ENCODE assay signal across 1 cellular context in the genomic region with DNA sequence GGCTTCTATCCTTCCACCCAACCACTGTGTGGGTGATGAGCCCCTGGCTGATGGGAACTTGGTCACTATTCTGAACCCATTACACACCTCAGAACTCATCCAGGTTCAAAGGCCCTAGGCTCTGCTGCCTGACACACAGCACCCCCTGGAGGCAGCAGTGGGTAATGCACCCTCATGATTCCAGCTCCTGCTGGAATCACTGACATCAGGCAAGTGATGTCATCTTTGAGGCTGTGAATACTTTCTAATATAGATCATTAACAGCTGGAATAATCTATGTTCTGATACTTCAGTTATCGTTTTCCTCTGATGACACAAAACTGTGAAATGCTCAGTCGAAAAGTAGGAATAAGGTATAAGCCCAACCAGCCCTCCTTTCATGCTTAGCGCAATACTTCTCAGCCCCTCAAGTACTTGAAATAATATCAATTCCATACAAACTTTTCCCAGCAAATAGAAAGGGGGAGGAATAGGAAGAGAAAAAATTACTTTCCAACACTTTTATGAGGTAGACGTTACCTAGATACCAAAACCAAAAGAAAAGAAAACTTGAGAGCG.
TF ChIP-seq lines count a peak whose summit lies in the region.

No MANE protein-coding gene starts in this region.

TF ChIP-seq in WTC11, 78 proteins besides CTCF, POLR2A, EP300 and RAD21 (continued from another document):
- TF ChIP-seq, protein P1, sequence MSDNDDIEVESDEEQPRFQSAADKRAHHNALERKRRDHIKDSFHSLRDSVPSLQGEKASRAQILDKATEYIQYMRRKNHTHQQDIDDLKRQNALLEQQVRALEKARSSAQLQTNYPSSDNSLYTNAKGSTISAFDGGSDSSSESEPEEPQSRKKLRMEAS (CRISPR knock-in tag; IDR thresholded peaks at IDR 0.05), result no peak
- TF ChIP-seq, protein P2, sequence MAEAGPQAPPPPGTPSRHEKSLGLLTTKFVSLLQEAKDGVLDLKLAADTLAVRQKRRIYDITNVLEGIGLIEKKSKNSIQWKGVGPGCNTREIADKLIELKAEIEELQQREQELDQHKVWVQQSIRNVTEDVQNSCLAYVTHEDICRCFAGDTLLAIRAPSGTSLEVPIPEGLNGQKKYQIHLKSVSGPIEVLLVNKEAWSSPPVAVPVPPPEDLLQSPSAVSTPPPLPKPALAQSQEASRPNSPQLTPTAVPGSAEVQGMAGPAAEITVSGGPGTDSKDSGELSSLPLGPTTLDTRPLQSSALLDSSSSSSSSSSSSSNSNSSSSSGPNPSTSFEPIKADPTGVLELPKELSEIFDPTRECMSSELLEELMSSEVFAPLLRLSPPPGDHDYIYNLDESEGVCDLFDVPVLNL (CRISPR knock-in tag; IDR thresholded peaks at IDR 0.05; ENCODE audit: borderline replicate concordance, low read depth), result no peak
- no peak for TF ChIP-seq MYBL2 (CRISPR knock-in tag; IDR thresholded peaks at IDR 0.05)
- TF ChIP-seq IRF2 (CRISPR knock-in tag; IDR thresholded peaks at IDR 0.05; ENCODE audit: borderline replicate concordance, low read depth), result no peak
- TF ChIP-seq, protein P3, sequence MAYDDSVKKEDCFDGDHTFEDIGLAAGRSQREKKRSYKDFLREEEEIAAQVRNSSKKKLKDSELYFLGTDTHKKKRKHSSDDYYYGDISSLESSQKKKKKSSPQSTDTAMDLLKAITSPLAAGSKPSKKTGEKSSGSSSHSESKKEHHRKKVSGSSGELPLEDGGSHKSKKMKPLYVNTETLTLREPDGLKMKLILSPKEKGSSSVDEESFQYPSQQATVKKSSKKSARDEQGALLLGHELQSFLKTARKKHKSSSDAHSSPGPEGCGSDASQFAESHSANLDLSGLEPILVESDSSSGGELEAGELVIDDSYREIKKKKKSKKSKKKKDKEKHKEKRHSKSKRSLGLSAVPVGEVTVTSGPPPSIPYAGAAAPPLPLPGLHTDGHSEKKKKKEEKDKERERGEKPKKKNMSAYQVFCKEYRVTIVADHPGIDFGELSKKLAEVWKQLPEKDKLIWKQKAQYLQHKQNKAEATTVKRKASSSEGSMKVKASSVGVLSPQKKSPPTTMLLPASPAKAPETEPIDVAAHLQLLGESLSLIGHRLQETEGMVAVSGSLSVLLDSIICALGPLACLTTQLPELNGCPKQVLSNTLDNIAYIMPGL (CRISPR knock-in tag; IDR thresholded peaks at IDR 0.05), result no peak
- no peak for TF ChIP-seq RORB (CRISPR knock-in tag; IDR thresholded peaks at IDR 0.05)
- TF ChIP-seq, protein P4, sequence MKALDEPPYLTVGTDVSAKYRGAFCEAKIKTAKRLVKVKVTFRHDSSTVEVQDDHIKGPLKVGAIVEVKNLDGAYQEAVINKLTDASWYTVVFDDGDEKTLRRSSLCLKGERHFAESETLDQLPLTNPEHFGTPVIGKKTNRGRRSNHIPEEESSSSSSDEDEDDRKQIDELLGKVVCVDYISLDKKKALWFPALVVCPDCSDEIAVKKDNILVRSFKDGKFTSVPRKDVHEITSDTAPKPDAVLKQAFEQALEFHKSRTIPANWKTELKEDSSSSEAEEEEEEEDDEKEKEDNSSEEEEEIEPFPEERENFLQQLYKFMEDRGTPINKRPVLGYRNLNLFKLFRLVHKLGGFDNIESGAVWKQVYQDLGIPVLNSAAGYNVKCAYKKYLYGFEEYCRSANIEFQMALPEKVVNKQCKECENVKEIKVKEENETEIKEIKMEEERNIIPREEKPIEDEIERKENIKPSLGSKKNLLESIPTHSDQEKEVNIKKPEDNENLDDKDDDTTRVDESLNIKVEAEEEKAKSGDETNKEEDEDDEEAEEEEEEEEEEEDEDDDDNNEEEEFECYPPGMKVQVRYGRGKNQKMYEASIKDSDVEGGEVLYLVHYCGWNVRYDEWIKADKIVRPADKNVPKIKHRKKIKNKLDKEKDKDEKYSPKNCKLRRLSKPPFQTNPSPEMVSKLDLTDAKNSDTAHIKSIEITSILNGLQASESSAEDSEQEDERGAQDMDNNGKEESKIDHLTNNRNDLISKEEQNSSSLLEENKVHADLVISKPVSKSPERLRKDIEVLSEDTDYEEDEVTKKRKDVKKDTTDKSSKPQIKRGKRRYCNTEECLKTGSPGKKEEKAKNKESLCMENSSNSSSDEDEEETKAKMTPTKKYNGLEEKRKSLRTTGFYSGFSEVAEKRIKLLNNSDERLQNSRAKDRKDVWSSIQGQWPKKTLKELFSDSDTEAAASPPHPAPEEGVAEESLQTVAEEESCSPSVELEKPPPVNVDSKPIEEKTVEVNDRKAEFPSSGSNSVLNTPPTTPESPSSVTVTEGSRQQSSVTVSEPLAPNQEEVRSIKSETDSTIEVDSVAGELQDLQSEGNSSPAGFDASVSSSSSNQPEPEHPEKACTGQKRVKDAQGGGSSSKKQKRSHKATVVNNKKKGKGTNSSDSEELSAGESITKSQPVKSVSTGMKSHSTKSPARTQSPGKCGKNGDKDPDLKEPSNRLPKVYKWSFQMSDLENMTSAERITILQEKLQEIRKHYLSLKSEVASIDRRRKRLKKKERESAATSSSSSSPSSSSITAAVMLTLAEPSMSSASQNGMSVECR (CRISPR knock-in tag; IDR thresholded peaks at IDR 0.05; ENCODE audit: borderline replicate concordance), result no peak
- TF ChIP-seq NFYB (CRISPR knock-in tag; conservative IDR thresholded peaks at IDR 0.05; ENCODE audit: low read depth), result no peak
- TF ChIP-seq JAZF1 (CRISPR knock-in tag; IDR thresholded peaks at IDR 0.05), result no peak
